In the genomic region with DNA sequence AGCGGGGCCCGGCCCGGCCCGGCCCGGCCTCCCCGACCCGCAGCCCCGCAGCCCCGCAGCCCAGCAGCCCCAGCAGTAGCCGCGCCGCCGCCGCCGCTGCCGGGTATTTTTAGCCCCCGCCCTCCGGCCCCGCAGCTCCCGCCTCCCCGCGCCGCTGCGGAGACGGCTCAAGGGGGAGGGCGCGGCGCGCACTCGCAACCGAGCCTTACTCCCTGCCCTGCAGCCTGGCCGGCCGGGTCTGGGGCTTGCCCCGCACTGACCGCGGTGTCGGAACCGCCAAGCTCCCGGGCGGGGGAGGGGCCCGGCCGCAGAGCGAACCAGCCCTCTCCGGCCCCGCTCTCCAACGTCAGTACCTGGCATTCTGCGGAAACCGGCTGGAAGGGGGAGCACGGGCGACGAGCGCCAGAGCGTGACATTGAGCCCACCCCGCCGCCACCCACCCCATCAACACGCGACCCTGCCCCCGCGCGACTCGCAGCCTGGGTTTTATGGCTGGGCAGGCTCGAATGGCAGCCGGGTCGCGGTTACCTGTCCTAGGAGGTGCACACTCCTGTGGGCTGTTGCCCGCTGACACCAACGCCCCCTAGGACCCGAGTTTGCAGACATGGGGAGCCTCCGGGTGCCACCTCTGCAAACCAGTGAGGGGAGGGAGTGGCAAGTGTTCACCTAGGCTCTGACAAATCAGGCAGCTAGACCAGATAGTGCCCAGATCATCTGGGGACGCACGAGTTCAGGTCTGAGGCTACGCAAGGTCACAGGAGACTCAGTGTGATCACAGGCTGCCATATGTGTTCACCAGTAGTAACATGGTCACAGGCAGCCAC, we compare ENCODE assay signal across 7 cellular contexts. TPM values are rescaled to one million over a fixed set of nuclear protein-coding genes. Genes with fewer than 3 reads are reported as not detected.
DNase-seq lines count a peak whose midpoint lies in the region; ATAC-seq and TF ChIP-seq lines count a peak whose summit lies in the region.

A gene with protein sequence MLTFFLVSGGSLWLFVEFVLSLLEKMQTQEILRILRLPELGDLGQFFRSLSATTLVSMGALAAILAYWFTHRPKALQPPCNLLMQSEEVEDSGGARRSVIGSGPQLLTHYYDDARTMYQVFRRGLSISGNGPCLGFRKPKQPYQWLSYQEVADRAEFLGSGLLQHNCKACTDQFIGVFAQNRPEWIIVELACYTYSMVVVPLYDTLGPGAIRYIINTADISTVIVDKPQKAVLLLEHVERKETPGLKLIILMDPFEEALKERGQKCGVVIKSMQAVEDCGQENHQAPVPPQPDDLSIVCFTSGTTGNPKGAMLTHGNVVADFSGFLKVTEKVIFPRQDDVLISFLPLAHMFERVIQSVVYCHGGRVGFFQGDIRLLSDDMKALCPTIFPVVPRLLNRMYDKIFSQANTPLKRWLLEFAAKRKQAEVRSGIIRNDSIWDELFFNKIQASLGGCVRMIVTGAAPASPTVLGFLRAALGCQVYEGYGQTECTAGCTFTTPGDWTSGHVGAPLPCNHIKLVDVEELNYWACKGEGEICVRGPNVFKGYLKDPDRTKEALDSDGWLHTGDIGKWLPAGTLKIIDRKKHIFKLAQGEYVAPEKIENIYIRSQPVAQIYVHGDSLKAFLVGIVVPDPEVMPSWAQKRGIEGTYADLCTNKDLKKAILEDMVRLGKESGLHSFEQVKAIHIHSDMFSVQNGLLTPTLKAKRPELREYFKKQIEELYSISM (minus strand): TSS at position 98 of the 824 bp plus-strand sequence. CDS start 105 bp downstream, outside the sequence.

- no peaks in the 10 kb centered on the region; the same call in 1 of the 2 replicates for H3K4me1 ChIP-seq in HEK293 (ENCODE audit: control insufficient read depth, insufficient read depth, low read length)

- H3K27ac ChIP-seq in HEK293 (ENCODE audit: extremely low read depth, low read depth, low read length) = no peak within 1 kb of the TSS

- H3K36me3 ChIP-seq in HEK293 (ENCODE audit: control insufficient read depth in 2 of 2, insufficient read depth in 1 of 2, low read length in 2 of 2) = no peaks in the 10 kb centered on the region

- H3K27ac Mint-ChIP-seq in WTC11 = no peak within 1 kb of the TSS
- H3K27ac Mint-ChIP-seq in stimulated activated naive B cell treated with anti-CD40 and anti-IgM and Interleukin-4, amounts not matched to agents 10 μg/mL and 1 μg/mL and 100 μg/mL, for 72 hours = peak within 1 kb of the TSS; percentile 79

- peak within 1 kb of the TSS; percentile 60 for H3K4me3 ChIP-seq in HEK293 (ENCODE audit: low read depth, low read length)
- peak within 1 kb of the TSS; percentile 56 for H3K4me3 ChIP-seq in choroid plexus epithelial cell (ENCODE audit: low read depth, low read length)

- H3K36me3 Mint-ChIP-seq in WTC11 = no peaks in the 10 kb centered on the region
- H3K36me3 Mint-ChIP-seq in stimulated activated naive B cell treated with anti-CD40 and anti-IgM and Interleukin-4, amounts not matched to agents 10 μg/mL and 1 μg/mL and 100 μg/mL, for 72 hours = peaks cover 0 to 2% of the 10 kb centered on the region in 2 donors

- peak within 1 kb of the TSS; percentile 87 for H3K4me3 Mint-ChIP-seq in WTC11
- H3K4me3 Mint-ChIP-seq in stimulated activated naive B cell treated with anti-CD40 and anti-IgM and Interleukin-4, amounts not matched to agents 10 μg/mL and 1 μg/mL and 100 μg/mL, for 72 hours = peak within 1 kb of the TSS; percentile 79 to 80

- peak; percentile 33 for ATAC-seq in WTC11
- ATAC-seq in left lobe of liver = peak; percentile 73
- peak; percentile 24 to 31 for ATAC-seq in stimulated activated naive B cell treated with anti-CD40 and anti-IgM and Interleukin-4, amounts not matched to agents 10 μg/mL and 1 μg/mL and 100 μg/mL, for 72 hours (replicated peaks)
- no peak for ATAC-seq in HG02759 (IDR thresholded peaks at IDR 0.05; ENCODE audit: unreplicated experiment)
- ATAC-seq in GM21381 (IDR thresholded peaks at IDR 0.05; ENCODE audit: unreplicated experiment) = no peak

- CTCF ChIA-PET in HEK293 (lab: Yijun Ruan, JAX) (interaction anchor here (0.6 to 6.8 kb wide), 6 partner anchors 12 to 423 kb away, joined by 3 to 129 read pairs (median 3); no protein-coding TSS in a partner anchor), WTC11 (lab: Charles Lee) (interaction anchor here (0.7 to 7.0 kb wide), 8 partner anchors 8 to 589 kb away, joined by 3 to 72 read pairs (median 6); no protein-coding TSS in a partner anchor)

- TF ChIP-seq CTCF in HEK293 (tag by site-specific recombination; IDR thresholded peaks at IDR 0.05) (peak; percentile 17; the same call in 1 of the 2 replicates), WTC11 (IDR thresholded peaks at IDR 0.05) (no peak), choroid plexus epithelial cell (conservative IDR thresholded peaks at IDR 0.05; ENCODE audit: low read depth, low read length) (no peak)

- DNase-seq in WTC11 (ENCODE audit: low spot score) (peak; percentile 57), choroid plexus epithelial cell (ENCODE audit: low read depth) (no peak), left lobe of liver (ENCODE audit: low spot score) (peak; percentile 47)
- peak; percentile 7 for DNase-seq in stimulated activated naive B cell treated with anti-CD40 and anti-IgM and Interleukin-4, amounts not matched to agents 10 μg/mL and 1 μg/mL and 100 μg/mL, for 72 hours

- no peaks in the 10 kb centered on the region for H3K9me3 ChIP-seq in HEK293 (ENCODE audit: control insufficient read depth, insufficient read depth, low read depth, low read length)

- H3K4me1 Mint-ChIP-seq in WTC11 = peaks cover 21% of the 10 kb centered on the region
- peaks cover 19 to 29% of the 10 kb centered on the region in 2 donors for H3K4me1 Mint-ChIP-seq in stimulated activated naive B cell treated with anti-CD40 and anti-IgM and Interleukin-4, amounts not matched to agents 10 μg/mL and 1 μg/mL and 100 μg/mL, for 72 hours

- H3K27me3 Mint-ChIP-seq in WTC11 (ENCODE audit: low read depth) = peaks cover 25% of the 10 kb centered on the region
- H3K27me3 Mint-ChIP-seq in stimulated activated naive B cell treated with anti-CD40 and anti-IgM and Interleukin-4, amounts not matched to agents 10 μg/mL and 1 μg/mL and 100 μg/mL, for 72 hours = peaks cover 49 to 70% of the 10 kb centered on the region in 2 donors

- no peaks in the 10 kb centered on the region for H3K9me3 Mint-ChIP-seq in WTC11
- no peaks in the 10 kb centered on the region for H3K9me3 Mint-ChIP-seq in stimulated activated naive B cell treated with anti-CD40 and anti-IgM and Interleukin-4, amounts not matched to agents 10 μg/mL and 1 μg/mL and 100 μg/mL, for 72 hours

- POLR2A ChIA-PET in HEK293 (lab: Yijun Ruan, JAX) (no interaction called here), WTC11 (lab: Charles Lee) (no interaction called here)

TF ChIP-seq in HEK293, 187 proteins besides CTCF, POLR2A, EP300 and RAD21 (continues in another document):
- TF ChIP-seq ZNF157 (tag by site-specific recombination; IDR thresholded peaks at IDR 0.05) (no peak), OSR2 (tag by site-specific recombination; IDR thresholded peaks at IDR 0.05) (no peak), ZNF610 (tag by site-specific recombination; IDR thresholded peaks at IDR 0.05; ENCODE audit: borderline replicate concordance) (no peak), ZNF221 (tag by site-specific recombination; IDR thresholded peaks at IDR 0.05; ENCODE audit: borderline replicate concordance) (no peak), ZNF768 (tag by site-specific recombination; IDR thresholded peaks at IDR 0.05) (no peak), EGR2 (tag by site-specific recombination; IDR thresholded peaks at IDR 0.05; ENCODE audit: low read depth) (peak; percentile 69), ZNF133 (tag by site-specific recombination; IDR thresholded peaks at IDR 0.05) (no peak), ZNF658 (tag by site-specific recombination; IDR thresholded peaks at IDR 0.05) (no peak), ZNF623 (tag by site-specific recombination; IDR thresholded peaks at IDR 0.05) (no peak), ZNF629 (tag by site-specific recombination; IDR thresholded peaks at IDR 0.05) (no peak)
- TF ChIP-seq, protein P1, sequence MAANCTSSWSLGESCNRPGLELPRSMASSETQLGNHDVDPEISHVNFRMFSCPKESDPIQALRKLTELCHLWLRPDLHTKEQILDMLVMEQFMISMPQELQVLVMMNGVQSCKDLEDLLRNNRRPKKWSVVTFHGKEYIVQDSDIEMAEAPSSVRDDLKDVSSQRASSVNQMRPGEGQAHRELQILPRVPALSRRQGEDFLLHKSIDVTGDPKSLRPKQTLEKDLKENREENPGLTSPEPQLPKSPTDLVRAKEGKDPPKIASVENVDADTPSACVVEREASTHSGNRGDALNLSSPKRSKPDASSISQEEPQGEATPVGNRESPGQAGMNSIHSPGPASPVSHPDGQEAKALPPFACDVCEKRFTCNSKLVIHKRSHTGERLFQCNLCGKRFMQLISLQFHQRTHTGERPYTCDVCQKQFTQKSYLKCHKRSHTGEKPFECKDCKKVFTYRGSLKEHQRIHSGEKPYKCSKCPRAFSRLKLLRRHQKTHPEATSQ (tag by site-specific recombination; IDR thresholded peaks at IDR 0.05) = no peak

TF ChIP-seq in WTC11, 78 proteins besides CTCF, POLR2A, EP300 and RAD21 (continues in another document):
- TF ChIP-seq FOXK1 (CRISPR knock-in tag; IDR thresholded peaks at IDR 0.05) (0 out of 2 replicates have a peak, but pooled peaks have one; percentile 25), NFE2L1 (CRISPR knock-in tag; IDR thresholded peaks at IDR 0.05) (no peak)
- TF ChIP-seq, protein P2, sequence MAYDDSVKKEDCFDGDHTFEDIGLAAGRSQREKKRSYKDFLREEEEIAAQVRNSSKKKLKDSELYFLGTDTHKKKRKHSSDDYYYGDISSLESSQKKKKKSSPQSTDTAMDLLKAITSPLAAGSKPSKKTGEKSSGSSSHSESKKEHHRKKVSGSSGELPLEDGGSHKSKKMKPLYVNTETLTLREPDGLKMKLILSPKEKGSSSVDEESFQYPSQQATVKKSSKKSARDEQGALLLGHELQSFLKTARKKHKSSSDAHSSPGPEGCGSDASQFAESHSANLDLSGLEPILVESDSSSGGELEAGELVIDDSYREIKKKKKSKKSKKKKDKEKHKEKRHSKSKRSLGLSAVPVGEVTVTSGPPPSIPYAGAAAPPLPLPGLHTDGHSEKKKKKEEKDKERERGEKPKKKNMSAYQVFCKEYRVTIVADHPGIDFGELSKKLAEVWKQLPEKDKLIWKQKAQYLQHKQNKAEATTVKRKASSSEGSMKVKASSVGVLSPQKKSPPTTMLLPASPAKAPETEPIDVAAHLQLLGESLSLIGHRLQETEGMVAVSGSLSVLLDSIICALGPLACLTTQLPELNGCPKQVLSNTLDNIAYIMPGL (CRISPR knock-in tag; IDR thresholded peaks at IDR 0.05) = peak; percentile 57; the same call in 1 of the 2 replicates

RNA-seq across cellular contexts. Expression of the gene that starts here (rescaled TPM):
- 2.6 to 4.8 TPM (median 3.7 TPM) in 3 replicates for total RNA-seq in WTC11 (2021)
- 3.7 TPM for total RNA-seq in left lobe of liver

Comparison
In these comparisons a context has a peak if more than half of its experiments do, and no peak if none do; other contexts are left out.
1. ATAC-seq: peak in WTC11 (single experiment), left lobe of liver (single experiment) and stimulated activated naive B cell treated with anti-CD40 and anti-IgM and Interleukin-4, amounts not matched to agents 10 μg/mL and 1 μg/mL and 100 μg/mL, for 72 hours (2 of 2); none in HG02759 (single experiment) and GM21381 (single experiment).